Comparison of ENCODE assay signal across 8 cellular contexts in genomic region chr19:47274891-47275865, GRCh38. TPM values are rescaled to one million over a fixed set of nuclear protein-coding genes. Genes with fewer than 3 reads are reported as not detected.
A peak's percentile ranks its signal among the peaks of the same experiment; 100 is the strongest.
DNase-seq lines count a peak whose midpoint lies in the region; ATAC-seq, FAIRE-seq and TF ChIP-seq lines count a peak whose summit lies in the region.

No MANE protein-coding gene starts in this region.

- peak overlapping the region; percentile 74 for H3K27ac Mint-ChIP-seq in activated T-cell treated with anti-CD3 and anti-CD28 coated beads, Interleukin-2, amount 50 U/mL, for 24 hours
- peak overlapping the region; percentile 77 for H3K27ac Mint-ChIP-seq in astrocyte (ENCODE audit: unreplicated experiment)

- H3K9ac ChIP-seq in HUES6 (ENCODE audit: low read length) (peak overlapping the region; percentile 49), astrocyte (ENCODE audit: low read length) (peak overlapping the region; percentile 60)

- peak; percentile 7 for ATAC-seq in stimulated activated naive CD8-positive, alpha-beta T cell treated with anti-CD3 and anti-CD28 coated beads, Interleukin-15, Interleukin-2, amounts not matched to agents 100 U/mL and 50 U/mL, for 24 hours
- ATAC-seq in GM19395 (IDR thresholded peaks at IDR 0.05; ENCODE audit: unreplicated experiment): no peak

- FAIRE-seq in astrocyte (lab: Jason Lieb, UNC): no peak

- H3K4me1 ChIP-seq in HUES6 (ENCODE audit: control insufficient read depth, insufficient read depth, low read length): peaks cover 16% of the 10 kb centered on the region
- H3K4me1 ChIP-seq in astrocyte (ENCODE audit: insufficient read depth, low read length): peaks cover 27% of the 10 kb centered on the region

- peaks cover 23% of the 10 kb centered on the region for H4K20me1 ChIP-seq in astrocyte (ENCODE audit: insufficient read depth, low read length)

- H3K9me3 ChIP-seq in HUES6 (ENCODE audit: control insufficient read depth, insufficient read depth, low read depth, low read length) (no peaks in the 10 kb centered on the region), astrocyte (ENCODE audit: insufficient read depth, low read depth, low read length) (no peaks in the 10 kb centered on the region)

- peak overlapping the region; percentile 74 for H3K4me3 Mint-ChIP-seq in activated T-cell treated with anti-CD3 and anti-CD28 coated beads, Interleukin-2, amount 50 U/mL, for 24 hours
- H3K4me3 Mint-ChIP-seq in astrocyte (ENCODE audit: unreplicated experiment): peak overlapping the region; percentile 77

- TF ChIP-seq CTCF in astrocyte (IDR thresholded peaks at IDR 0.05; ENCODE audit: insufficient read depth, low read depth, low read length): no peak

- no peaks in the 10 kb centered on the region for H3K79me2 ChIP-seq in astrocyte (ENCODE audit: insufficient read depth, low read length)

- H3K4me1 Mint-ChIP-seq in activated T-cell treated with anti-CD3 and anti-CD28 coated beads, Interleukin-2, amount 50 U/mL, for 24 hours (ENCODE audit: low read depth): peaks cover 26% of the 10 kb centered on the region
- H3K4me1 Mint-ChIP-seq in astrocyte (ENCODE audit: low read depth, unreplicated experiment): peaks cover 15% of the 10 kb centered on the region

- H3K36me3 ChIP-seq in HUES6 (ENCODE audit: control insufficient read depth, insufficient read depth, low read length) (peaks cover 13% of the 10 kb centered on the region), astrocyte (ENCODE audit: insufficient read depth, low read length) (no peaks in the 10 kb centered on the region)

- peaks cover 38% of the 10 kb centered on the region for H3K36me3 Mint-ChIP-seq in activated T-cell treated with anti-CD3 and anti-CD28 coated beads, Interleukin-2, amount 50 U/mL, for 24 hours (ENCODE audit: low read depth)
- peaks cover 21% of the 10 kb centered on the region for H3K36me3 Mint-ChIP-seq in astrocyte (ENCODE audit: low read depth, unreplicated experiment)

- H3K4me2 ChIP-seq in astrocyte (ENCODE audit: low read length): peak overlapping the region; percentile 88

- peak overlapping the region; percentile 33 for H2AFZ ChIP-seq in astrocyte (ENCODE audit: low read depth, low read length)

- no peak for DNase-seq in activated T-cell treated with anti-CD3 and anti-CD28 coated beads, Interleukin-2, amount 50 U/mL, for 24 hours
- DNase-seq in activated T-cell treated with anti-CD3 and anti-CD28 coated beads, Interleukin-2, amount 50 U/mL, for 1 hour: no peak
- peak; percentile 9 for DNase-seq in astrocyte (ENCODE audit: low read depth)
- peak; percentile 66 for DNase-seq in islet precursor cell
- no peak for DNase-seq in stimulated activated naive CD8-positive, alpha-beta T cell treated with anti-CD3 and anti-CD28 coated beads, Interleukin-15, Interleukin-2, amounts not matched to agents 100 U/mL and 50 U/mL, for 24 hours
- DNase-seq in NOMO-1 treated with dmso at 0.1 percent for 144 hours (lab: John Stamatoyannopoulos, UW; ENCODE audit: unreplicated experiment): no peak

- H3K27ac ChIP-seq in HUES6 (ENCODE audit: low read depth, low read length) (no peak overlapping the region), astrocyte (ENCODE audit: low read depth, low read length) (peak overlapping the region; percentile 48)

- peaks cover 11% of the 10 kb centered on the region for H3K27me3 ChIP-seq in HUES6 (ENCODE audit: control insufficient read depth, insufficient read depth, low read length)
- H3K27me3 ChIP-seq in astrocyte (ENCODE audit: insufficient read depth, low read length): no peaks in the 10 kb centered on the region

- H3K27me3 Mint-ChIP-seq in activated T-cell treated with anti-CD3 and anti-CD28 coated beads, Interleukin-2, amount 50 U/mL, for 24 hours: no peaks in the 10 kb centered on the region
- H3K27me3 Mint-ChIP-seq in astrocyte (ENCODE audit: low read depth, unreplicated experiment): no peaks in the 10 kb centered on the region

- H3K9me3 Mint-ChIP-seq in activated T-cell treated with anti-CD3 and anti-CD28 coated beads, Interleukin-2, amount 50 U/mL, for 24 hours: no peaks in the 10 kb centered on the region
- no peaks in the 10 kb centered on the region for H3K9me3 Mint-ChIP-seq in astrocyte (ENCODE audit: unreplicated experiment)

- H3K4me3 ChIP-seq in HUES6 (ENCODE audit: low read depth, low read length) (peak overlapping the region; percentile 82), astrocyte (ENCODE audit: insufficient read depth, low read depth, low read length) (peak overlapping the region; percentile 60)

RNA-seq across cellular contexts. Expression of gene INAFM1, which starts 0.5 kb away (rescaled TPM):
- 23.6 and 25.7 TPM in 2 replicates for total RNA-seq in astrocyte

RNA-seq across cellular contexts. Expression of gene CCDC9, which starts 18.9 kb away (rescaled TPM):
- 44.6 and 45.5 TPM in 2 replicates for total RNA-seq in astrocyte

RNA-seq across cellular contexts. Expression of gene C5AR1, which starts 34.5 kb away (rescaled TPM):
- 4.6 and 5.2 TPM in 2 replicates for total RNA-seq in astrocyte

RNA-seq across cellular contexts. Expression of gene BBC3, which starts 44.2 kb away (rescaled TPM):
- 43.5 and 54.6 TPM in 2 replicates for total RNA-seq in astrocyte

RNA-seq across cellular contexts. Expression of gene C5AR2, which starts 56.8 kb away (rescaled TPM):
- not detected in 2 replicates for total RNA-seq in astrocyte

Comparison
In these comparisons a context has a peak if more than half of its experiments do, and no peak if none do; other contexts are left out.
1. DNase-seq: peak in astrocyte (single experiment) and islet precursor cell (single experiment); none in activated T-cell treated with anti-CD3 and anti-CD28 coated beads, Interleukin-2, amount 50 U/mL, for 24 hours (single experiment), activated T-cell treated with anti-CD3 and anti-CD28 coated beads, Interleukin-2, amount 50 U/mL, for 1 hour (single experiment), stimulated activated naive CD8-positive, alpha-beta T cell treated with anti-CD3 and anti-CD28 coated beads, Interleukin-15, Interleukin-2, amounts not matched to agents 100 U/mL and 50 U/mL, for 24 hours (single experiment) and NOMO-1 treated with dmso at 0.1 percent for 144 hours (single experiment).